In genomic region chr2:11357428-11357972, GRCh38 we compare ENCODE assay signal across 2 cellular contexts.
TF ChIP-seq lines count a peak whose summit lies in the region.

No MANE protein-coding gene starts in this region.

TF ChIP-seq in H1, 55 proteins besides CTCF, POLR2A, EP300 and RAD21:
- TF ChIP-seq TEAD4 (IDR thresholded peaks at IDR 0.05; ENCODE audit: low read depth, low read length) (no peak), BCL11A (IDR thresholded peaks at IDR 0.05; ENCODE audit: low read depth in 2 of 2, low read length in 2 of 2) (no peak), CEBPB (IDR thresholded peaks at IDR 0.05; ENCODE audit: low read depth, low read length) (0 out of 2 replicates have a peak, but pooled peaks have one; percentile 4), GABPA (IDR thresholded peaks at IDR 0.05; ENCODE audit: borderline replicate concordance, insufficient read depth, low read length) (no peak)

TF ChIP-seq in HepG2, 621 proteins besides CTCF, POLR2A, EP300 and RAD21 (continues in another document):
- TF ChIP-seq KLF9 (CRISPR knock-in tag; IDR thresholded peaks at IDR 0.05; ENCODE audit: low read depth) (no peak), ZNF337 (CRISPR knock-in tag; IDR thresholded peaks at IDR 0.05; ENCODE audit: borderline replicate concordance, low read depth) (peak; percentile 77; the same call in 1 of the 2 replicates), PHF8 (CRISPR knock-in tag; IDR thresholded peaks at IDR 0.05) (peak; percentile 82), ZNF775 (CRISPR knock-in tag; IDR thresholded peaks at IDR 0.05; ENCODE audit: borderline replicate concordance) (peak; percentile 89), ZNF720 (CRISPR knock-in tag; IDR thresholded peaks at IDR 0.05) (no peak; the same call in 1 of the 2 replicates), GLMP (CRISPR knock-in tag; IDR thresholded peaks at IDR 0.05; ENCODE audit: borderline replicate concordance) (no peak), ZNF512 (CRISPR knock-in tag; IDR thresholded peaks at IDR 0.05) (no peak; the same call in 1 of the 2 replicates), ZSCAN21 (CRISPR knock-in tag; IDR thresholded peaks at IDR 0.05; ENCODE audit: borderline replicate concordance) (peak; percentile 96), ZNF878 (CRISPR knock-in tag; IDR thresholded peaks at IDR 0.05) (peak; percentile 98; the same call in 1 of the 2 replicates), ZBTB38 (CRISPR knock-in tag; IDR thresholded peaks at IDR 0.05) (peak; percentile 98), TBL1XR1 (IDR thresholded peaks at IDR 0.05; ENCODE audit: borderline replicate concordance, low read length, partially characterized antibody) (peak; percentile 99), PRPF4 (IDR thresholded peaks at IDR 0.05; ENCODE audit: low read depth, low read length, poor library complexity, severe bottlenecking) (no peak), DPF2 (CRISPR knock-in tag; IDR thresholded peaks at IDR 0.05; ENCODE audit: borderline replicate concordance, low read depth) (peak; percentile 100), SNAPC4 (CRISPR knock-in tag; IDR thresholded peaks at IDR 0.05) (peak; percentile 81; the same call in 1 of the 2 replicates), TMF1 (CRISPR knock-in tag; IDR thresholded peaks at IDR 0.05; ENCODE audit: low read depth) (peak; percentile 98), SMYD3 (CRISPR knock-in tag; IDR thresholded peaks at IDR 0.05) (peak; percentile 100), ZBED4 (CRISPR knock-in tag; IDR thresholded peaks at IDR 0.05; ENCODE audit: borderline replicate concordance) (peak; percentile 96), ZNF7 (CRISPR knock-in tag; IDR thresholded peaks at IDR 0.05) (peak; percentile 86; the same call in 1 of the 2 replicates), SMAD3 (CRISPR knock-in tag; IDR thresholded peaks at IDR 0.05) (peak; percentile 100), IRX3 (CRISPR knock-in tag; IDR thresholded peaks at IDR 0.05; ENCODE audit: borderline replicate concordance, low read depth) (peak; percentile 98), YEATS2 (CRISPR knock-in tag; IDR thresholded peaks at IDR 0.05; ENCODE audit: borderline replicate concordance) (peak; percentile 92; the same call in 1 of the 2 replicates), POLR2G (IDR thresholded peaks at IDR 0.05; ENCODE audit: low read depth, low read length) (peak; percentile 76), MIER2 (CRISPR knock-in tag; IDR thresholded peaks at IDR 0.05) (peak; percentile 88), HNF4G (IDR thresholded peaks at IDR 0.05; ENCODE audit: borderline replicate concordance, low read depth, low read length) (peak; percentile 97), HNF4G (CRISPR knock-in tag; IDR thresholded peaks at IDR 0.05; ENCODE audit: borderline replicate concordance, low read depth) (peak; percentile 96; the same call in 1 of the 2 replicates), GPN1 (CRISPR knock-in tag; IDR thresholded peaks at IDR 0.05; ENCODE audit: borderline replicate concordance) (no peak), ZNF253 (CRISPR knock-in tag; IDR thresholded peaks at IDR 0.05; ENCODE audit: borderline replicate concordance) (peak; percentile 98), KLF13 (CRISPR knock-in tag; IDR thresholded peaks at IDR 0.05) (no peak), SRSF9 (IDR thresholded peaks at IDR 0.05; ENCODE audit: borderline replicate concordance, insufficient read depth, low read depth, low read length, poor library complexity, severe bottlenecking) (no peak), CHD4 (IDR thresholded peaks at IDR 0.05; ENCODE audit: borderline replicate concordance, low read length) (peak; percentile 77), RELA (CRISPR knock-in tag; IDR thresholded peaks at IDR 0.05) (no peak), ZNF451 (CRISPR knock-in tag; IDR thresholded peaks at IDR 0.05) (peak; percentile 86; the same call in 1 of the 2 replicates), ZNF841 (CRISPR knock-in tag; IDR thresholded peaks at IDR 0.05; ENCODE audit: borderline replicate concordance) (peak; percentile 49; the same call in 1 of the 2 replicates), ZNF510 (CRISPR knock-in tag; IDR thresholded peaks at IDR 0.05; ENCODE audit: low read depth) (no peak; the same call in 1 of the 2 replicates), ZNF782 (CRISPR knock-in tag; IDR thresholded peaks at IDR 0.05; ENCODE audit: borderline replicate concordance) (peak; percentile 90; the same call in 1 of the 2 replicates), SRF (IDR thresholded peaks at IDR 0.05; ENCODE audit: low read depth, low read length) (no peak), GATAD1 (CRISPR knock-in tag; IDR thresholded peaks at IDR 0.05) (peak; percentile 83), ZNF704 (CRISPR knock-in tag; IDR thresholded peaks at IDR 0.05; ENCODE audit: borderline replicate concordance) (peak; percentile 86; the same call in 1 of the 2 replicates)
- TF ChIP-seq, protein P1, sequence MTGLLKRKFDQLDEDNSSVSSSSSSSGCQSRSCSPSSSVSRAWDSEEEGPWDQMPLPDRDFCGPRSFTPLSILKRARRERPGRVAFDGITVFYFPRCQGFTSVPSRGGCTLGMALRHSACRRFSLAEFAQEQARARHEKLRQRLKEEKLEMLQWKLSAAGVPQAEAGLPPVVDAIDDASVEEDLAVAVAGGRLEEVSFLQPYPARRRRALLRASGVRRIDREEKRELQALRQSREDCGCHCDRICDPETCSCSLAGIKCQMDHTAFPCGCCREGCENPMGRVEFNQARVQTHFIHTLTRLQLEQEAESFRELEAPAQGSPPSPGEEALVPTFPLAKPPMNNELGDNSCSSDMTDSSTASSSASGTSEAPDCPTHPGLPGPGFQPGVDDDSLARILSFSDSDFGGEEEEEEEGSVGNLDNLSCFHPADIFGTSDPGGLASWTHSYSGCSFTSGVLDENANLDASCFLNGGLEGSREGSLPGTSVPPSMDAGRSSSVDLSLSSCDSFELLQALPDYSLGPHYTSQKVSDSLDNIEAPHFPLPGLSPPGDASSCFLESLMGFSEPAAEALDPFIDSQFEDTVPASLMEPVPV (CRISPR knock-in tag; IDR thresholded peaks at IDR 0.05): peak; percentile 100
- TF ChIP-seq, protein P2, sequence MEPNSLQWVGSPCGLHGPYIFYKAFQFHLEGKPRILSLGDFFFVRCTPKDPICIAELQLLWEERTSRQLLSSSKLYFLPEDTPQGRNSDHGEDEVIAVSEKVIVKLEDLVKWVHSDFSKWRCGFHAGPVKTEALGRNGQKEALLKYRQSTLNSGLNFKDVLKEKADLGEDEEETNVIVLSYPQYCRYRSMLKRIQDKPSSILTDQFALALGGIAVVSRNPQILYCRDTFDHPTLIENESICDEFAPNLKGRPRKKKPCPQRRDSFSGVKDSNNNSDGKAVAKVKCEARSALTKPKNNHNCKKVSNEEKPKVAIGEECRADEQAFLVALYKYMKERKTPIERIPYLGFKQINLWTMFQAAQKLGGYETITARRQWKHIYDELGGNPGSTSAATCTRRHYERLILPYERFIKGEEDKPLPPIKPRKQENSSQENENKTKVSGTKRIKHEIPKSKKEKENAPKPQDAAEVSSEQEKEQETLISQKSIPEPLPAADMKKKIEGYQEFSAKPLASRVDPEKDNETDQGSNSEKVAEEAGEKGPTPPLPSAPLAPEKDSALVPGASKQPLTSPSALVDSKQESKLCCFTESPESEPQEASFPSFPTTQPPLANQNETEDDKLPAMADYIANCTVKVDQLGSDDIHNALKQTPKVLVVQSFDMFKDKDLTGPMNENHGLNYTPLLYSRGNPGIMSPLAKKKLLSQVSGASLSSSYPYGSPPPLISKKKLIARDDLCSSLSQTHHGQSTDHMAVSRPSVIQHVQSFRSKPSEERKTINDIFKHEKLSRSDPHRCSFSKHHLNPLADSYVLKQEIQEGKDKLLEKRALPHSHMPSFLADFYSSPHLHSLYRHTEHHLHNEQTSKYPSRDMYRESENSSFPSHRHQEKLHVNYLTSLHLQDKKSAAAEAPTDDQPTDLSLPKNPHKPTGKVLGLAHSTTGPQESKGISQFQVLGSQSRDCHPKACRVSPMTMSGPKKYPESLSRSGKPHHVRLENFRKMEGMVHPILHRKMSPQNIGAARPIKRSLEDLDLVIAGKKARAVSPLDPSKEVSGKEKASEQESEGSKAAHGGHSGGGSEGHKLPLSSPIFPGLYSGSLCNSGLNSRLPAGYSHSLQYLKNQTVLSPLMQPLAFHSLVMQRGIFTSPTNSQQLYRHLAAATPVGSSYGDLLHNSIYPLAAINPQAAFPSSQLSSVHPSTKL (CRISPR knock-in tag; IDR thresholded peaks at IDR 0.05): peak; percentile 100
- TF ChIP-seq, protein P3, sequence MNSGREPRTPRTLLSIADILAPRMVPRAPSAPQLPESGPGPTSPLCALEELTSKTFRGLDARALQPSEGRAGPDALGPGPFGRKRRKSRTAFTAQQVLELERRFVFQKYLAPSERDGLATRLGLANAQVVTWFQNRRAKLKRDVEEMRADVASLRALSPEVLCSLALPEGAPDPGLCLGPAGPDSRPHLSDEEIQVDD (CRISPR knock-in tag; IDR thresholded peaks at IDR 0.05; ENCODE audit: borderline replicate concordance): peak; percentile 80; the same call in 1 of the 2 replicates
